ENCODE assay signal across 8 cellular contexts in the genomic region with DNA sequence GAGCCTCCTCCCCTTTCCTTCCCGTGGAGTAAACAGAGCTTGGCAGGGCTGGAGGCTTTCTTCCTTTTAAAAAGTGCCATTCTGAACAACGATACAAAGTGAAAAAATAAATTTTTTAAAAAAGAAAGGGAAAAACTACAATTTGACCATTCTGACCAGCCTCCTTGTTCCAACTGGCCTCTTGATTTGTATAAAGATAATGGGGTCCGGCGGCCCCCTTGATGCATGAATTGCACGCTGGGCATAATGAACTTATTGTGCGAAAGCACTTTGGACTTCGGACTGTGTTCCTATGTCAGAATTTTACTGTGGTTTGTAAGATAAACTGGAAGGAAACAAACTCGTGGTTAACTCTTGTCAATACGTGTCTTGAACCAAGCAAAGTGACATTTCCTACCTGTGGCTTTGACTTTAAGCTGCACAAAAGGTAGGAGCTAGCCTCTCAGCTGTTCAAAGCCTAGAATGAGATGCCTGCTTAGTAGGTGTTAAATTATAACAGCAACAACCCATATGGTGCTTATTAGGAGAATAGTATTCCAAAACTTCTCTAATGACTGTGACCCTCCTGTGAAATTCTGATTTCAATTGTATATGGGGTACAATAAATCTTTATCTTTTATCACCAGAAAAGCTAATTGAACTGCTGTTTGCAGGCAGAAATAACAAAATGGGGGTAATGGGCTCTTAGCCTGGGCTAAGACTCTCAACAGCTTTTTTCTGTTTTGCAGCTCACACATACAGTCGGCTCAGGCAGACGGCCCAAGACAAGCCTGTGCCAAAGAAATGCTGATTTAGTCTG. TPM values are rescaled to one million over a fixed set of nuclear protein-coding genes. Genes with fewer than 3 reads are reported as not detected.
DNase-seq lines count a peak whose midpoint lies in the region; ATAC-seq and TF ChIP-seq lines count a peak whose summit lies in the region.

No MANE protein-coding gene starts in this region.

- no peaks in the 10 kb centered on the region for H3K36me3 ChIP-seq in cardiac muscle cell
- peaks cover 1% of the 10 kb centered on the region for H3K36me3 ChIP-seq in right atrium auricular region

- H3K27ac ChIP-seq in cardiac muscle cell: peak overlapping the region; percentile 98
- H3K27ac ChIP-seq in right atrium auricular region: peak overlapping the region; percentile 100

- peaks cover 47% of the 10 kb centered on the region for H3K4me1 ChIP-seq in cardiac muscle cell (ENCODE audit: low read depth)
- H3K4me1 ChIP-seq in right atrium auricular region: peaks cover 0 to 62% of the 10 kb centered on the region in 2 donors

- intact Hi-C loops in cardiac septum (cut with DNase I): loop anchor here (5.0 kb wide), 1 partner anchor 317 kb away; no protein-coding TSS in a partner anchor

- TF ChIP-seq CTCF in cardiac muscle cell (IDR thresholded peaks at IDR 0.05; ENCODE audit: low read depth, low read length): no peak
- no peak for TF ChIP-seq CTCF in right atrium auricular region (IDR thresholded peaks at IDR 0.05)

- peak in 1 of 2 donors; percentile 29 for ATAC-seq in activated naive CD4-positive, alpha-beta T cell treated with anti-CD3 and anti-CD28 coated beads, Interleukin-2, amount 50 U/mL, for 72 hours

- H3K27me3 ChIP-seq in cardiac muscle cell (no peaks in the 10 kb centered on the region), right atrium auricular region (no peaks in the 10 kb centered on the region)

- DNase-seq in cardiac muscle cell (ENCODE audit: low read depth in 1 of 2, low spot score in 1 of 2) (peak in 1 of 2 donors; percentile 74), cardiac septum (ENCODE audit: low spot score) (no peak), LoVo (ENCODE audit: low spot score) (peak; percentile 78), right atrium auricular region (ENCODE audit: low spot score) (peak; percentile 58), retina (peak; percentile 69), islet precursor cell (no peak), COLO668 (lab: John Stamatoyannopoulos, UW; ENCODE audit: unreplicated experiment) (no peak)
- peak in 1 of 2 donors; percentile 16 for DNase-seq in activated naive CD4-positive, alpha-beta T cell treated with anti-CD3 and anti-CD28 coated beads, Interleukin-2, amount 50 U/mL, for 72 hours (ENCODE audit: low spot score in 2 of 2)

- H3K27ac Mint-ChIP-seq in activated naive CD4-positive, alpha-beta T cell treated with anti-CD3 and anti-CD28 coated beads, Interleukin-2, amount 50 U/mL, for 72 hours: peak overlapping the region; percentile 67 to 82

- peaks cover 28 to 30% of the 10 kb centered on the region in 2 donors for H3K36me3 Mint-ChIP-seq in activated naive CD4-positive, alpha-beta T cell treated with anti-CD3 and anti-CD28 coated beads, Interleukin-2, amount 50 U/mL, for 72 hours

- H3K9me3 ChIP-seq in cardiac muscle cell (ENCODE audit: low read depth) (no peaks in the 10 kb centered on the region), right atrium auricular region (no peaks in the 10 kb centered on the region)

- H3K9me3 Mint-ChIP-seq in activated naive CD4-positive, alpha-beta T cell treated with anti-CD3 and anti-CD28 coated beads, Interleukin-2, amount 50 U/mL, for 72 hours: peaks cover 0 to 10% of the 10 kb centered on the region in 2 donors

- H3K4me3 ChIP-seq in cardiac muscle cell (peak overlapping the region; percentile 26), right atrium auricular region (peak overlapping the region; percentile 9 to 51)

RNA-seq across cellular contexts. Expression of gene IRF2BP2, which starts 9.4 kb away (rescaled TPM):
- total RNA-seq in cardiac muscle cell (84.0 and 113 TPM in 2 replicates), cardiac septum (65.6 TPM), right atrium auricular region (10 to 100 TPM; 74.5 to 76.3 TPM)
- 24.3 and 33.2 TPM in 2 replicates for polyA plus RNA-seq in cardiac muscle cell
- total RNA-seq in activated naive CD4-positive, alpha-beta T cell treated with anti-CD3 and anti-CD28 coated beads, Interleukin-2, amount 50 U/mL, for 72 hours: 100 to 1,000 TPM in 1 of 2 donors, 10 to 100 TPM in 1; 97.3 to 176 TPM

Comparison
In these comparisons a context has a peak if more than half of its experiments do, and no peak if none do; other contexts are left out.
1. DNase-seq: peak in LoVo (single experiment), right atrium auricular region (single experiment) and retina (single experiment); none in cardiac septum (single experiment), islet precursor cell (single experiment) and COLO668 (single experiment).